ENCODE assay signal across 8 cellular contexts in the genomic region with DNA sequence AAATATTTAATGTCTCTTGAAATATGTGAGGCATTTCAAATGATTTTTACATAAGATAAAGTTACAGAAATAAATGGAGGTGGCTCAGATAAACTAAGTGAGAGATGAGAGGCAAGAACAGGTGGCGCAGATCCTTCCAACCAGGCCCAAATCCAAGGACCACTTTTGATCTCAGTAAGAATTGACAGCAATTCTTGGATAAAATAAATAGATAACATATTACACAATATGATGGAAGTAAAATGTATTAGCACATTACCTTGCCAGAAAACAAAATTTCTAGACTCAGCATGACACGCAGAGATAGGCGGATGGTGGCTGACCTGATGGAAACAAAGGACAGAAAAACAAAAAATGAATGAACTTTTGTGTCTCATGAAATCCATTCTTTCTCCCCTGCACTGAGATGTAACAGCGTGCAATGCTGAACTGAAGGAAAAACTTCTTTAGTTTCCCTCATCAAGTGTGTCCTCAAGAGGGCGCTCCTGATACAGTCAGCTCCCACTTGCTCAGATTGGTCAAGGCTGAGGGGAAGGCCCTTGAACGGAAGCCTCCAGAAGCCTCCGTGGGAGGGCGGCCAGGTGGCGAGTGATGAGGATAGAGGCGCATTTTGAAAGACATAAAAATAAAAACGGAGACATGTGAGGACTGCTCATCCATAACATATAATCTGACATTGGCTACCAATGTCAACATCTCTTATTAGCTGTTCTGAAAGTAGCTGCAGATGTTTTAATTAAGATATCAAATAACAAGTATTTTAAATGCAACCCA.
DNase-seq lines count a peak whose midpoint lies in the region; TF ChIP-seq lines count a peak whose summit lies in the region.

No MANE protein-coding gene starts in this region.

- WGBS in thyroid gland, 2 donors: 16 to 19% methylated on average over 11 of the region's 11 CpGs

- in situ Hi-C loops in G401 (cut with HindIII; ENCODE audit: low sequenced_read_pairs): no loop called here

- no peak overlapping the region for H3K4me3 ChIP-seq in H7 (ENCODE audit: insufficient read depth, low read depth, low read length)
- H3K4me3 ChIP-seq in Loucy (ENCODE audit: low read length, poor library complexity, severe bottlenecking): peak overlapping the region; percentile 64
- H3K4me3 ChIP-seq in fibroblast of villous mesenchyme (ENCODE audit: low read depth, low read length): no peak overlapping the region
- no peak overlapping the region for H3K4me3 ChIP-seq in parathyroid adenoma (ENCODE audit: low read depth, low read length)
- H3K4me3 ChIP-seq in thyroid gland (replicated peaks in 1 of 3): no peak overlapping the region

- DNase-seq in G401 (ENCODE audit: low spot score) (peak; percentile 49), H7 (peak; percentile 81), SHP77 (lab: John Stamatoyannopoulos, UW) (peak; percentile 83 to 86), fibroblast of villous mesenchyme (ENCODE audit: low read depth) (peak; percentile 93), thyroid gland (peak; percentile 85 to 90)
- peak; percentile 47 for DNase-seq in activated T-helper 9 cell treated with anti-CD3 and anti-CD28 coated beads, Interleukin-2, amount 50 U/mL, for 16 hours (ENCODE audit: low read depth)

- H4K20me1 ChIP-seq in Loucy (ENCODE audit: insufficient read depth, low read length, poor library complexity, severe bottlenecking): no peaks in the 10 kb centered on the region

- H3K9ac ChIP-seq in Loucy (ENCODE audit: low read depth, low read length, poor library complexity, severe bottlenecking) (peak overlapping the region; percentile 48), parathyroid adenoma (no peak overlapping the region)

- H3K27ac ChIP-seq in parathyroid adenoma: no peak overlapping the region
- peak overlapping the region; percentile 42 to 79 (median 71) for H3K27ac ChIP-seq in thyroid gland

- peaks cover 1% of the 10 kb centered on the region for H3K36me3 ChIP-seq in H7 (replicated peaks; ENCODE audit: control insufficient read depth, insufficient read depth, low read length)
- H3K36me3 ChIP-seq in Loucy (ENCODE audit: insufficient read depth, low read length): peaks cover 45% of the 10 kb centered on the region; the same call in 1 of the 2 replicates
- H3K36me3 ChIP-seq in parathyroid adenoma (ENCODE audit: control insufficient read depth, insufficient read depth, low read length): no peaks in the 10 kb centered on the region
- H3K36me3 ChIP-seq in thyroid gland: no peaks in the 10 kb centered on the region

- intact Hi-C loops in thyroid gland (cut with DNase I): no loop called here

- TF ChIP-seq CTCF in Loucy (conservative IDR thresholded peaks at IDR 0.05; ENCODE audit: low read length) (peak; percentile 93), fibroblast of villous mesenchyme (IDR thresholded peaks at IDR 0.05; ENCODE audit: insufficient read depth, low read depth, low read length) (peak; percentile 96), parathyroid adenoma (IDR thresholded peaks at IDR 0.05) (peak; percentile 88), thyroid gland (IDR thresholded peaks at IDR 0.05) (peak; percentile 47 to 93 (median 88))

- no peaks in the 10 kb centered on the region for H3K27me3 ChIP-seq in H7 (ENCODE audit: control insufficient read depth, insufficient read depth, low read length)
- no peaks in the 10 kb centered on the region for H3K27me3 ChIP-seq in Loucy (ENCODE audit: insufficient read depth, low read length, poor library complexity, severe bottlenecking)
- H3K27me3 ChIP-seq in parathyroid adenoma (ENCODE audit: control insufficient read depth, insufficient read depth, low read length): no peaks in the 10 kb centered on the region
- no peaks in the 10 kb centered on the region for H3K27me3 ChIP-seq in thyroid gland

- H3K79me2 ChIP-seq in Loucy (ENCODE audit: insufficient read depth, low read length): no peaks in the 10 kb centered on the region
- no peaks in the 10 kb centered on the region for H3K79me2 ChIP-seq in parathyroid adenoma

- H3K4me1 ChIP-seq in Loucy (ENCODE audit: insufficient read depth, low read length, poor library complexity, severe bottlenecking) (peaks cover 17% of the 10 kb centered on the region), parathyroid adenoma (no peaks in the 10 kb centered on the region), thyroid gland (peaks cover 0 to 12% of the 10 kb centered on the region in 2 donors)

- H3F3A ChIP-seq in Loucy (ENCODE audit: low read depth): peaks cover 12% of the 10 kb centered on the region

- H2AFZ ChIP-seq in Loucy (ENCODE audit: low read length) (peak overlapping the region; percentile 24; the same call in 1 of the 2 replicates), parathyroid adenoma (peak overlapping the region; percentile 67)

- H3K9me3 ChIP-seq in Loucy (ENCODE audit: insufficient read depth, low read depth, low read length) (no peaks in the 10 kb centered on the region), parathyroid adenoma (ENCODE audit: control insufficient read depth, low read length) (no peaks in the 10 kb centered on the region), thyroid gland (no peaks in the 10 kb centered on the region)

- no peak for TF ChIP-seq POLR2A in thyroid gland (IDR thresholded peaks at IDR 0.05)

- peak overlapping the region; percentile 84 for H3K4me2 ChIP-seq in Loucy (ENCODE audit: low read depth, low read length, poor library complexity, severe bottlenecking)
- H3K4me2 ChIP-seq in parathyroid adenoma (ENCODE audit: low read length): no peak overlapping the region

- no peaks in the 10 kb centered on the region for H3K9me2 ChIP-seq in Loucy (replicated peaks; ENCODE audit: low read depth, low read length)
